In genomic region chr11:97363331-97363730, GRCh38 we compare ENCODE assay signal across 8 cellular contexts.
"Had no signal": no experiment of that assay in that cellular context is flagged by ENCODE, and none has a peak within 500 bp of the region (broad histone marks: within the 10 kb centered on the region; RNA-seq: fewer than 3 reads in every experiment).

No MANE protein-coding gene starts in this region.

- H3K4me1 Mint-ChIP-seq: H9, IgD-negative memory B cell had no signal

- H3K27ac ChIP-seq: GM23248, HL-60 had no signal

- H3K9ac ChIP-seq: GM23248 had no signal

- ATAC-seq: HepG2 had no signal

- H3K27ac Mint-ChIP-seq: H9 had no signal

- H2AFZ ChIP-seq: GM23248 had no signal

- H3K4me3 Mint-ChIP-seq: H9, IgD-negative memory B cell had no signal

- H3K4me3 ChIP-seq: GM23248 had no signal

- FAIRE-seq: H1, H54, HepG2 had no signal

- DNase-seq: GM23248, H9, KBM-7 had no signal

- H3K27me3 Mint-ChIP-seq: IgD-negative memory B cell had no signal
